In genomic region chr17:63775420-63775819, GRCh38 we compare ENCODE assay signal across 9 cellular contexts. TPM values are rescaled to one million over a fixed set of nuclear protein-coding genes. Genes with fewer than 3 reads are reported as not detected.
A peak's percentile ranks its signal among the peaks of the same experiment; 100 is the strongest.
DNase-seq lines count a peak whose midpoint lies in the region; ATAC-seq and TF ChIP-seq lines count a peak whose summit lies in the region.
"Had no signal": no experiment of that assay in that cellular context is flagged by ENCODE, and none has a peak within 500 bp of the region (broad histone marks: within the 10 kb centered on the region; RNA-seq: fewer than 3 reads in every experiment).

No MANE protein-coding gene starts in this region.

- H3K9me3 ChIP-seq in iPS-15b (ENCODE audit: control insufficient read depth, insufficient read depth, low read length), result no peaks in the 10 kb centered on the region

- H3K27ac Mint-ChIP-seq in activated CD8-positive, alpha-beta T cell treated with anti-CD3 and anti-CD28 coated beads, Interleukin-2, amount 10 ng/mL, durations not matched to agents 7 days and 5 days, result peak overlapping the region; percentile 100
- peak overlapping the region in 1 of 2 donors; percentile 98 for H3K27ac Mint-ChIP-seq in stimulated activated naive CD8-positive, alpha-beta T cell treated with anti-CD3 and anti-CD28 coated beads, Interleukin-15, amount 100 ng/mL, for 72 hours

- DNase-seq in NCI-H82 (lab: John Stamatoyannopoulos, UW) (peak; percentile 45), NCI-H82 treated with DMSO at 0.1 percent for 48 hours (lab: John Stamatoyannopoulos, UW; ENCODE audit: unreplicated experiment) (no peak), foreskin melanocyte (no peak), GM13977 (ENCODE audit: low spot score) (no peak)
- DNase-seq in activated CD8-positive, alpha-beta T cell treated with anti-CD3 and anti-CD28 coated beads, Interleukin-2, amount 10 ng/mL, durations not matched to agents 7 days and 5 days, result peak; percentile 19
- DNase-seq in stimulated activated naive CD8-positive, alpha-beta T cell treated with anti-CD3 and anti-CD28 coated beads, Interleukin-15, amount 100 ng/mL, for 72 hours, result no peak
- DNase-seq: NCI-H226 had no signal

- TF ChIP-seq CTCF in GM13977 (IDR thresholded peaks at IDR 0.05; ENCODE audit: extremely low read depth, insufficient read depth, missing control alignments), result no peak

- H3K4me1 ChIP-seq in iPS-15b (ENCODE audit: control insufficient read depth, insufficient read depth, low read length), result no peaks in the 10 kb centered on the region

- peaks cover 53% of the 10 kb centered on the region for H3K4me1 Mint-ChIP-seq in activated CD8-positive, alpha-beta T cell treated with anti-CD3 and anti-CD28 coated beads, Interleukin-2, amount 10 ng/mL, durations not matched to agents 7 days and 5 days (ENCODE audit: low read depth)
- peaks cover 61% of the 10 kb centered on the region for H3K4me1 Mint-ChIP-seq in stimulated activated naive CD8-positive, alpha-beta T cell treated with anti-CD3 and anti-CD28 coated beads, Interleukin-15, amount 100 ng/mL, for 72 hours

- H3K4me3 Mint-ChIP-seq in activated CD8-positive, alpha-beta T cell treated with anti-CD3 and anti-CD28 coated beads, Interleukin-2, amount 10 ng/mL, durations not matched to agents 7 days and 5 days, result peak overlapping the region; percentile 98
- peak overlapping the region; percentile 99 for H3K4me3 Mint-ChIP-seq in stimulated activated naive CD8-positive, alpha-beta T cell treated with anti-CD3 and anti-CD28 coated beads, Interleukin-15, amount 100 ng/mL, for 72 hours

- peak overlapping the region; percentile 91 for H3K4me3 ChIP-seq in iPS-15b (ENCODE audit: low read depth, low read length)

- no peaks in the 10 kb centered on the region for H3K9me3 Mint-ChIP-seq in activated CD8-positive, alpha-beta T cell treated with anti-CD3 and anti-CD28 coated beads, Interleukin-2, amount 10 ng/mL, durations not matched to agents 7 days and 5 days (ENCODE audit: insufficient read depth)
- no peaks in the 10 kb centered on the region for H3K9me3 Mint-ChIP-seq in stimulated activated naive CD8-positive, alpha-beta T cell treated with anti-CD3 and anti-CD28 coated beads, Interleukin-15, amount 100 ng/mL, for 72 hours

- H3K27me3 ChIP-seq in iPS-15b (ENCODE audit: control insufficient read depth, insufficient read depth, low read length), result no peaks in the 10 kb centered on the region

- H3K9ac ChIP-seq in iPS-15b (ENCODE audit: low read depth, low read length), result peak overlapping the region; percentile 19

- no peak for ATAC-seq in activated CD8-positive, alpha-beta T cell treated with anti-CD3 and anti-CD28 coated beads, Interleukin-2, amount 10 ng/mL, durations not matched to agents 7 days and 5 days
- ATAC-seq in stimulated activated naive CD8-positive, alpha-beta T cell treated with anti-CD3 and anti-CD28 coated beads, Interleukin-15, amount 100 ng/mL, for 72 hours, result no peak
- no peak for ATAC-seq in HG03469 (IDR thresholded peaks at IDR 0.05; ENCODE audit: unreplicated experiment)

- H3K36me3 ChIP-seq in iPS-15b (ENCODE audit: control insufficient read depth, insufficient read depth, low read length), result no peaks in the 10 kb centered on the region

- CTCF ChIA-PET in activated CD8-positive, alpha-beta T cell treated with anti-CD3 and anti-CD28 coated beads, Interleukin-2, amount 10 ng/mL, durations not matched to agents 7 days and 5 days (lab: Charles Lee), result interaction anchor here (0.7 to 3.0 kb wide), 9 partner anchors 9 to 358 kb away, joined by 3 to 15 read pairs (median 4); no protein-coding TSS in a partner anchor

- peaks cover 59% of the 10 kb centered on the region for H3K36me3 Mint-ChIP-seq in activated CD8-positive, alpha-beta T cell treated with anti-CD3 and anti-CD28 coated beads, Interleukin-2, amount 10 ng/mL, durations not matched to agents 7 days and 5 days (ENCODE audit: low read depth)

- in situ Hi-C loops in GM13977 (cut with MboI; ENCODE audit: low pct_unique_long_range_greater_than_20kb, low sequenced_read_pairs, unreplicated experiment), result no loop called here

- POLR2A ChIA-PET in activated CD8-positive, alpha-beta T cell treated with anti-CD3 and anti-CD28 coated beads, Interleukin-2, amount 10 ng/mL, durations not matched to agents 7 days and 5 days (lab: Charles Lee), result interaction anchor here (0.8 to 6.0 kb wide), 9 partner anchors 9 to 225 kb away, joined by 3 to 64 read pairs (median 7); partner anchors contain the start of genes DCAF7, FTSJ3, PSMC5 and STRADA

- no peaks in the 10 kb centered on the region for H3K27me3 Mint-ChIP-seq in activated CD8-positive, alpha-beta T cell treated with anti-CD3 and anti-CD28 coated beads, Interleukin-2, amount 10 ng/mL, durations not matched to agents 7 days and 5 days (ENCODE audit: low read depth)
- no peaks in the 10 kb centered on the region for H3K27me3 Mint-ChIP-seq in stimulated activated naive CD8-positive, alpha-beta T cell treated with anti-CD3 and anti-CD28 coated beads, Interleukin-15, amount 100 ng/mL, for 72 hours

RNA-seq across cellular contexts. Expression of gene DDX42, which starts 1.4 kb away (rescaled TPM):
- 100 to 1,000 TPM; 106 to 116 TPM for total RNA-seq in activated CD8-positive, alpha-beta T cell treated with anti-CD3 and anti-CD28 coated beads, Interleukin-2, amount 10 ng/mL, durations not matched to agents 7 days and 5 days

RNA-seq across cellular contexts. Expression of gene CCDC47, which starts 2.0 kb away (rescaled TPM):
- total RNA-seq in activated CD8-positive, alpha-beta T cell treated with anti-CD3 and anti-CD28 coated beads, Interleukin-2, amount 10 ng/mL, durations not matched to agents 7 days and 5 days, result 10 to 100 TPM; 59.4 to 61.1 TPM

RNA-seq across cellular contexts. Expression of gene STRADA, which starts 33.8 kb away (rescaled TPM):
- 10 to 100 TPM; 46.0 to 49.9 TPM for total RNA-seq in activated CD8-positive, alpha-beta T cell treated with anti-CD3 and anti-CD28 coated beads, Interleukin-2, amount 10 ng/mL, durations not matched to agents 7 days and 5 days

RNA-seq across cellular contexts. Expression of gene PSMC5, which starts 51.8 kb away (rescaled TPM):
- total RNA-seq in activated CD8-positive, alpha-beta T cell treated with anti-CD3 and anti-CD28 coated beads, Interleukin-2, amount 10 ng/mL, durations not matched to agents 7 days and 5 days, result 100 to 1,000 TPM; 176 to 179 TPM

RNA-seq across cellular contexts. Expression of gene FTSJ3, which starts 52.0 kb away (rescaled TPM):
- 10 to 100 TPM; 58.7 to 62.2 TPM for total RNA-seq in activated CD8-positive, alpha-beta T cell treated with anti-CD3 and anti-CD28 coated beads, Interleukin-2, amount 10 ng/mL, durations not matched to agents 7 days and 5 days

Comparison
In these comparisons a context has a peak if more than half of its experiments do, and no peak if none do; other contexts are left out.
1. DNase-seq: peak in NCI-H82 (single experiment) and activated CD8-positive, alpha-beta T cell treated with anti-CD3 and anti-CD28 coated beads, Interleukin-2, amount 10 ng/mL, durations not matched to agents 7 days and 5 days (single experiment); none in NCI-H82 treated with DMSO at 0.1 percent for 48 hours (single experiment), stimulated activated naive CD8-positive, alpha-beta T cell treated with anti-CD3 and anti-CD28 coated beads, Interleukin-15, amount 100 ng/mL, for 72 hours (0 of 2), foreskin melanocyte (single experiment) and GM13977 (single experiment).